In genomic region chr17:42347198-42347597, GRCh38 we compare ENCODE assay signal across 10 cellular contexts. TPM values are rescaled to one million over a fixed set of nuclear protein-coding genes. Genes with fewer than 3 reads are reported as not detected.
DNase-seq lines count a peak whose midpoint lies in the region; TF ChIP-seq lines count a peak whose summit lies in the region.
"Had no signal": no experiment of that assay in that cellular context is flagged by ENCODE, and none has a peak within 500 bp of the region (broad histone marks: within the 10 kb centered on the region; RNA-seq: fewer than 3 reads in every experiment).

No MANE protein-coding gene starts in this region.

- H3K4me1 ChIP-seq in muscle layer of duodenum (ENCODE audit: control insufficient read depth in 1 of 2, insufficient read depth in 2 of 2, low read length in 2 of 2), result peaks cover 12 to 27% of the 10 kb centered on the region in 2 donors

- no peaks in the 10 kb centered on the region for H3K9me3 ChIP-seq in muscle layer of duodenum (ENCODE audit: control insufficient read depth in 1 of 2, low read length in 2 of 2)

- DNase-seq in AG08395 (ENCODE audit: low spot score) (peak; percentile 83), LHCN-M2 (ENCODE audit: low read depth) (peak; percentile 76), choroid plexus epithelial cell (ENCODE audit: low read depth) (peak; percentile 80), NCI-H1417 treated with DMSO at 0.1 percent for 48 hours (lab: John Stamatoyannopoulos, UW) (no peak), H7 (no peak), NCI-H2171 (lab: John Stamatoyannopoulos, UW) (no peak)
- DNase-seq in activated CD4-positive, CD25-positive, alpha-beta regulatory T cell treated with anti-CD3 and anti-CD28 coated beads, Interleukin-2, amount 50 U/mL, for 72 hours, result no peak
- DNase-seq: DMS153, NCI-H1417 had no signal

- peaks cover 30 to 32% of the 10 kb centered on the region in 2 donors for H3K36me3 ChIP-seq in muscle layer of duodenum (ENCODE audit: control insufficient read depth in 1 of 2, insufficient read depth in 2 of 2, low read length in 2 of 2)
- peaks cover 3% of the 10 kb centered on the region for H3K36me3 ChIP-seq in H7 (replicated peaks; ENCODE audit: control insufficient read depth, insufficient read depth, low read length)

- no peak overlapping the region for H3K4me3 ChIP-seq in choroid plexus epithelial cell (ENCODE audit: low read depth, low read length)
- no peak overlapping the region for H3K4me3 ChIP-seq in muscle layer of duodenum (ENCODE audit: low read depth in 1 of 2, low read length in 2 of 2)
- H3K4me3 ChIP-seq in H7 (ENCODE audit: insufficient read depth, low read depth, low read length), result no peak overlapping the region

- peak overlapping the region; percentile 62 for H3K27ac ChIP-seq in muscle layer of duodenum (ENCODE audit: low read length)

- H3K27me3 ChIP-seq in muscle layer of duodenum (ENCODE audit: low read depth, low read length), result no peaks in the 10 kb centered on the region
- H3K27me3 ChIP-seq in H7 (ENCODE audit: control insufficient read depth, insufficient read depth, low read length), result no peaks in the 10 kb centered on the region

- no peak for TF ChIP-seq CTCF in choroid plexus epithelial cell (conservative IDR thresholded peaks at IDR 0.05; ENCODE audit: low read depth, low read length)

RNA-seq across cellular contexts. Expression of gene STAT3, which starts 41.0 kb away (rescaled TPM):
- total RNA-seq in LHCN-M2 (2014; rRNA removed), result 52.9 and 60.3 TPM in 2 replicates
- polyA plus RNA-seq in LHCN-M2 (2012), result 31.6 TPM
- 54.6 and 101 TPM in 2 replicates for total RNA-seq in H7 (2014; rRNA removed; shearing (Covaris generic))

RNA-seq across cellular contexts. Expression of gene STAT5A, which starts 58.9 kb away (rescaled TPM):
- total RNA-seq in LHCN-M2 (2014; rRNA removed), result 4.5 and 5.2 TPM in 2 replicates
- 3.2 TPM for polyA plus RNA-seq in LHCN-M2 (2012)
- total RNA-seq in H7 (2014; rRNA removed; shearing (Covaris generic)), result 9.4 and 13.2 TPM in 2 replicates

Comparison
In these comparisons a context has a peak if more than half of its experiments do, and no peak if none do; other contexts are left out.
1. DNase-seq: peak in AG08395 (single experiment), LHCN-M2 (single experiment) and choroid plexus epithelial cell (single experiment); none in activated CD4-positive, CD25-positive, alpha-beta regulatory T cell treated with anti-CD3 and anti-CD28 coated beads, Interleukin-2, amount 50 U/mL, for 72 hours (single experiment), NCI-H1417 treated with DMSO at 0.1 percent for 48 hours (single experiment), H7 (single experiment) and NCI-H2171 (single experiment).